Comparison of ENCODE assay signal across 20 cellular contexts in the genomic region with DNA sequence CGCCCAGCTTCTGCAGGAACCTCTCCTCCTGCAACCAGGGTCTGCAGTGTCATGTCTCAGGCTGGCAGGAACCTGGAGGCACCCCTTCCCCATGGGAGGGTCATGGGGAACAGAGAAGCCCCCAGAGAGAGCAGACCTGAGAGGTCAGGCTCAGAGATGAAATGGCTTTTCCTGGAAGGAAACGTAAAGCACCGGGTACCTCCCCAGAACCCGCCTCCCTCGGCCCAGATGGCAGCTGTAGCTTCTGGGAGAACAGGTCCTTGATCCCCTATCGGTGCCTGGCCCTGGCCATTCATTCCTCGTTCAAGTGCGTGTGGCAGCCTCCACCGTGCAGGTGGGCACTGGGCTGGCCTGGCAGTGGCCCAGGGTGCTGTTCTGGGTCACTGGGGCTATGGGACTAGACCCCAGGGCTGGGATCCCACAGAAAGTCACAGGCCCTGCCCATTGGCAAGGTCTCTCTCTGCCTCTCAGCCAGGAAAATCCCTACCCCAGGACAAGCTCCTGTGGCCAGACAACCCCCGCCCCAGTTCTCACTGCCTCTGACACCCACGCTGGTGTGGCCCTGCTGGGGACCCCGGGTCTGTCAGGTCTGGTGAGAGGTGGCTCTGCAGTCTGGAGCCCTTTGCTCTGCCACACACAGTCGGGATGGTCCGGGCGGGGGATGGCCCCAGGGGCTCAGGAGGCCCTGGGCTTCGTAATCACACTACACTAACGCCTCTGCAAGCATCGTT.
A peak's percentile ranks its signal among the peaks of the same experiment; 100 is the strongest.
DNase-seq lines count a peak whose midpoint lies in the region; ATAC-seq, FAIRE-seq and TF ChIP-seq lines count a peak whose summit lies in the region.
"Had no signal": no experiment of that assay in that cellular context is flagged by ENCODE, and none has a peak within 500 bp of the region (broad histone marks: within the 10 kb centered on the region; RNA-seq: fewer than 3 reads in every experiment).

No MANE protein-coding gene starts in this region.

- no peak for FAIRE-seq in kidney (lab: Jason Lieb, UNC)
- FAIRE-seq: D721Med, G401.6, HTR-8/SVneo had no signal

- H3K9me3 ChIP-seq in kidney (ENCODE audit: control insufficient read depth in 1 of 2, low read length in 2 of 2) (no peaks in the 10 kb centered on the region), sigmoid colon (no peaks in the 10 kb centered on the region)
- H3K9me3 ChIP-seq: SJCRH30 had no signal

- no peak for TF ChIP-seq POLR2A in sigmoid colon (IDR thresholded peaks at IDR 0.05)

- no peaks in the 10 kb centered on the region for H3K27me3 ChIP-seq in sigmoid colon

- peak; percentile 15 for DNase-seq in activated naive CD8-positive, alpha-beta T cell treated with anti-CD3 and anti-CD28 coated beads, Interleukin-2, amount 10 ng/mL, durations not matched to agents 7 days and 5 days
- DNase-seq in activated naive CD8-positive, alpha-beta T cell treated with anti-CD3 and anti-CD28 coated beads for 36 hours = no peak
- DNase-seq in NCI-H510A treated with DMSO at 0.1 percent for 48 hours (lab: John Stamatoyannopoulos, UW) (peak; percentile 62), kidney (peak; percentile 58), sigmoid colon (peak; percentile 58), NCI-H2081 (lab: John Stamatoyannopoulos, UW) (no peak), activated gamma-delta T cell treated with Interleukin-2 at 50 U/mL for 16 hours (no peak), kidney tubule cell (ENCODE audit: low spot score) (no peak)
- DNase-seq: ACHN; CD8-positive, alpha-beta T cell; DMS79 treated with DMSO at 0.1 percent for 48 hours; NCI-H2107; NCI-H446; NCI-H774; SJCRH30 had no signal

- TF ChIP-seq EP300 in sigmoid colon (IDR thresholded peaks at IDR 0.05) = no peak

- no peak overlapping the region for H3K27ac ChIP-seq in kidney (ENCODE audit: low read depth in 2 of 2, low read length in 2 of 2)
- no peak overlapping the region for H3K27ac ChIP-seq in sigmoid colon
- H3K27ac ChIP-seq: SJCRH30 had no signal

- no peak overlapping the region for H3K4me3 Mint-ChIP-seq in activated naive CD8-positive, alpha-beta T cell treated with anti-CD3 and anti-CD28 coated beads, Interleukin-2, amount 10 ng/mL, durations not matched to agents 7 days and 5 days
- no peak overlapping the region for H3K4me3 Mint-ChIP-seq in activated naive CD8-positive, alpha-beta T cell treated with anti-CD3 and anti-CD28 coated beads for 36 hours
- H3K4me3 Mint-ChIP-seq: B cell; CD8-positive, alpha-beta T cell; GM23338 had no signal

- H3K4me1 ChIP-seq in kidney (ENCODE audit: control insufficient read depth in 1 of 2, insufficient read depth in 1 of 2, low read depth in 1 of 2, low read length in 2 of 2) (no peaks in the 10 kb centered on the region), sigmoid colon (no peaks in the 10 kb centered on the region)
- H3K4me1 ChIP-seq: SJCRH30 had no signal

- H3K4me3 ChIP-seq in kidney (ENCODE audit: low read length in 2 of 2) (no peak overlapping the region), sigmoid colon (no peak overlapping the region)
- H3K4me3 ChIP-seq: GM23338, SJCRH30 had no signal

- intact Hi-C loops in kidney (cut with DNase I) = no loop called here
- intact Hi-C loops in sigmoid colon (cut with DNase I) = no loop called here

- no peaks in the 10 kb centered on the region for H3K36me3 Mint-ChIP-seq in activated naive CD8-positive, alpha-beta T cell treated with anti-CD3 and anti-CD28 coated beads, Interleukin-2, amount 10 ng/mL, durations not matched to agents 7 days and 5 days
- H3K36me3 Mint-ChIP-seq in activated naive CD8-positive, alpha-beta T cell treated with anti-CD3 and anti-CD28 coated beads for 36 hours = no peaks in the 10 kb centered on the region
- H3K36me3 Mint-ChIP-seq: CD8-positive, alpha-beta T cell had no signal

- WGBS in sigmoid colon, 2 donors = 84 to 85% methylated on average over 18 of the region's 18 CpGs

- H3K9ac ChIP-seq in kidney (ENCODE audit: low read length in 2 of 2) = no peak overlapping the region

- no peaks in the 10 kb centered on the region for H3K9me3 Mint-ChIP-seq in activated naive CD8-positive, alpha-beta T cell treated with anti-CD3 and anti-CD28 coated beads, Interleukin-2, amount 10 ng/mL, durations not matched to agents 7 days and 5 days
- no peaks in the 10 kb centered on the region for H3K9me3 Mint-ChIP-seq in activated naive CD8-positive, alpha-beta T cell treated with anti-CD3 and anti-CD28 coated beads for 36 hours
- H3K9me3 Mint-ChIP-seq: CD8-positive, alpha-beta T cell; GM23338 had no signal

- H3K27ac Mint-ChIP-seq in activated naive CD8-positive, alpha-beta T cell treated with anti-CD3 and anti-CD28 coated beads, Interleukin-2, amount 10 ng/mL, durations not matched to agents 7 days and 5 days = no peak overlapping the region
- no peak overlapping the region for H3K27ac Mint-ChIP-seq in activated naive CD8-positive, alpha-beta T cell treated with anti-CD3 and anti-CD28 coated beads for 36 hours
- H3K27ac Mint-ChIP-seq: B cell; CD8-positive, alpha-beta T cell had no signal

- no peaks in the 10 kb centered on the region for H3K4me1 Mint-ChIP-seq in activated naive CD8-positive, alpha-beta T cell treated with anti-CD3 and anti-CD28 coated beads, Interleukin-2, amount 10 ng/mL, durations not matched to agents 7 days and 5 days
- no peaks in the 10 kb centered on the region for H3K4me1 Mint-ChIP-seq in activated naive CD8-positive, alpha-beta T cell treated with anti-CD3 and anti-CD28 coated beads for 36 hours
- H3K4me1 Mint-ChIP-seq: B cell had no signal

- H3K27me3 Mint-ChIP-seq in activated naive CD8-positive, alpha-beta T cell treated with anti-CD3 and anti-CD28 coated beads, Interleukin-2, amount 10 ng/mL, durations not matched to agents 7 days and 5 days = no peaks in the 10 kb centered on the region
- no peaks in the 10 kb centered on the region for H3K27me3 Mint-ChIP-seq in activated naive CD8-positive, alpha-beta T cell treated with anti-CD3 and anti-CD28 coated beads for 36 hours

- POLR2A ChIA-PET in activated naive CD8-positive, alpha-beta T cell treated with anti-CD3 and anti-CD28 coated beads, Interleukin-2, amount 10 ng/mL, durations not matched to agents 7 days and 5 days (lab: Charles Lee) = no interaction called here

- TF ChIP-seq CTCF in kidney (IDR thresholded peaks at IDR 0.05; ENCODE audit: borderline replicate concordance, extremely low read depth, insufficient read depth) (no peak), sigmoid colon (IDR thresholded peaks at IDR 0.05) (no peak)

- H3K36me3 ChIP-seq in kidney (ENCODE audit: control insufficient read depth in 1 of 2, insufficient read depth in 2 of 2, low read length in 2 of 2) = no peaks in the 10 kb centered on the region
- H3K36me3 ChIP-seq in sigmoid colon = no peaks in the 10 kb centered on the region
- H3K36me3 ChIP-seq: SJCRH30 had no signal

- no peak for ATAC-seq in activated naive CD8-positive, alpha-beta T cell treated with anti-CD3 and anti-CD28 coated beads, Interleukin-2, amount 10 ng/mL, durations not matched to agents 7 days and 5 days (ENCODE audit: low read depth)
- ATAC-seq: CD8-positive, alpha-beta T cell; GM23338 had no signal

Comparison
In these comparisons a context has a peak if more than half of its experiments do, and no peak if none do; other contexts are left out.
1. DNase-seq: peak in activated naive CD8-positive, alpha-beta T cell treated with anti-CD3 and anti-CD28 coated beads, Interleukin-2, amount 10 ng/mL, durations not matched to agents 7 days and 5 days (single experiment), NCI-H510A treated with DMSO at 0.1 percent for 48 hours (single experiment), kidney (single experiment) and sigmoid colon (single experiment); none in activated naive CD8-positive, alpha-beta T cell treated with anti-CD3 and anti-CD28 coated beads for 36 hours (single experiment), NCI-H2081 (0 of 2), activated gamma-delta T cell treated with Interleukin-2 at 50 U/mL for 16 hours (single experiment) and kidney tubule cell (single experiment).